ENCODE assay signal across 9 cellular contexts in genomic region chr12:113467154-113467513, GRCh38. TPM values are rescaled to one million over a fixed set of nuclear protein-coding genes. Genes with fewer than 3 reads are reported as not detected.
DNase-seq lines count a peak whose midpoint lies in the region; ATAC-seq and TF ChIP-seq lines count a peak whose summit lies in the region.
"Had no signal": no experiment of that assay in that cellular context is flagged by ENCODE, and none has a peak within 500 bp of the region (broad histone marks: within the 10 kb centered on the region; RNA-seq: fewer than 3 reads in every experiment).

No MANE protein-coding gene starts in this region.

- no peaks in the 10 kb centered on the region for H3K36me3 ChIP-seq in CD4-positive, alpha-beta memory T cell (ENCODE audit: insufficient read depth, low read length)
- H3K36me3 ChIP-seq in HUES64 (ENCODE audit: insufficient read depth, low read length): peaks cover 4% of the 10 kb centered on the region; the same call in 1 of the 2 replicates

- no peaks in the 10 kb centered on the region for H3K9me3 ChIP-seq in CD4-positive, alpha-beta memory T cell (ENCODE audit: control insufficient read depth in 1 of 2, low read length in 2 of 2)
- no peaks in the 10 kb centered on the region for H3K9me3 ChIP-seq in HUES64 (ENCODE audit: insufficient read depth, low read depth, low read length)

- peaks cover 40% of the 10 kb centered on the region for H3K27me3 ChIP-seq in CD4-positive, alpha-beta memory T cell (ENCODE audit: insufficient read depth, low read length)
- H3K27me3 ChIP-seq in HUES64 (ENCODE audit: insufficient read depth, low read length): peaks cover 100% of the 10 kb centered on the region

- H3K27me3 Mint-ChIP-seq in CD4-positive, alpha-beta memory T cell: peaks cover 45 to 50% of the 10 kb centered on the region in 2 donors
- peaks cover 97% of the 10 kb centered on the region for H3K27me3 Mint-ChIP-seq in neural crest cell (ENCODE audit: low read depth)

- 6% methylated on average over 30 of the region's 30 CpGs for WGBS in HUES64

- no peak overlapping the region for H3K9ac ChIP-seq in HUES64 (ENCODE audit: low read depth, low read length)

- H3K4me1 Mint-ChIP-seq in CD4-positive, alpha-beta memory T cell: peaks cover 15 to 39% (median 25%) of the 10 kb centered on the region in 4 donors
- peaks cover 21% of the 10 kb centered on the region for H3K4me1 Mint-ChIP-seq in neural crest cell

- DNase-seq in CD4-positive, alpha-beta memory T cell: no peak
- DNase-seq in epithelial cell of esophagus (ENCODE audit: low read depth) (peak; percentile 27), neural crest cell (ENCODE audit: low read depth, low spot score) (no peak), HuH-7.5 (ENCODE audit: low spot score) (no peak)
- DNase-seq: stimulated activated CD4-positive, alpha-beta T cell treated with anti-CD3 and anti-CD28 coated beads, Interleukin-4, amount 100 ng/mL, for 1 hour had no signal

- no peak for ATAC-seq in GM21529 (IDR thresholded peaks at IDR 0.05; ENCODE audit: unreplicated experiment)
- ATAC-seq in GM21381 (IDR thresholded peaks at IDR 0.05; ENCODE audit: unreplicated experiment): no peak
- no peak for ATAC-seq in HG03025 (IDR thresholded peaks at IDR 0.05; ENCODE audit: low FRiP score, unreplicated experiment)

- H3K36me3 Mint-ChIP-seq in CD4-positive, alpha-beta memory T cell: peaks cover 0 to 2% of the 10 kb centered on the region in 2 donors
- H3K36me3 Mint-ChIP-seq in neural crest cell (ENCODE audit: low read depth): peaks cover 3% of the 10 kb centered on the region

- intact Hi-C loops in CD4-positive, alpha-beta memory T cell (cut with micrococcal nuclease): no loop called here

- CTCF ChIA-PET in CD4-positive, alpha-beta memory T cell (lab: Charles Lee; ENCODE audit: partially characterized antibody): no interaction called here

- TF ChIP-seq CTCF in epithelial cell of esophagus (IDR thresholded peaks at IDR 0.05; ENCODE audit: insufficient read depth, low read depth, low read length, missing control alignments) (no peak), neural crest cell (conservative IDR thresholded peaks at IDR 0.05) (no peak)

- H3K27ac Mint-ChIP-seq in CD4-positive, alpha-beta memory T cell: no peak overlapping the region
- no peak overlapping the region for H3K27ac Mint-ChIP-seq in neural crest cell (ENCODE audit: unreplicated experiment)

- peaks cover 0 to 5% (median 0%) of the 10 kb centered on the region in 8 donors for H3K9me3 Mint-ChIP-seq in CD4-positive, alpha-beta memory T cell
- no peaks in the 10 kb centered on the region for H3K9me3 Mint-ChIP-seq in neural crest cell

- H3K4me3 Mint-ChIP-seq in CD4-positive, alpha-beta memory T cell: peak overlapping the region in 6 of 8 donors; percentile 15 to 61 (median 51)
- H3K4me3 Mint-ChIP-seq in neural crest cell: peak overlapping the region; percentile 38

- POLR2A ChIA-PET in CD4-positive, alpha-beta memory T cell (lab: Charles Lee; ENCODE audit: partially characterized antibody): no interaction called here

- peaks cover 36% of the 10 kb centered on the region for H3K4me1 ChIP-seq in CD4-positive, alpha-beta memory T cell (ENCODE audit: insufficient read depth, low read length)
- peaks cover 33% of the 10 kb centered on the region for H3K4me1 ChIP-seq in HUES64 (ENCODE audit: insufficient read depth, low read length)

- H3K27ac ChIP-seq in CD4-positive, alpha-beta memory T cell (ENCODE audit: low read depth, low read length): no peak overlapping the region
- H3K27ac ChIP-seq in HUES64 (ENCODE audit: low read depth, low read length): no peak overlapping the region

- no peak overlapping the region for H3K4me3 ChIP-seq in CD4-positive, alpha-beta memory T cell (ENCODE audit: low read length in 2 of 2)
- H3K4me3 ChIP-seq in HUES64 (ENCODE audit: low read length): peak overlapping the region; percentile 64
- H3K4me3 ChIP-seq in epithelial cell of esophagus (ENCODE audit: low read length): peak overlapping the region; percentile 61

RNA-seq across cellular contexts. Expression of gene LHX5, which starts 4.5 kb away (rescaled TPM):
- total RNA-seq in CD4-positive, alpha-beta memory T cell: not detected
- not detected for polyA plus RNA-seq in CD4-positive, alpha-beta memory T cell
- polyA plus RNA-seq in HUES64 (2013, experiment 1 of 2): 3.0 TPM
- 4.6 TPM for polyA plus RNA-seq in HUES64 (2013, experiment 2 of 2)
- 1.5 and 1.8 TPM in 2 replicates for total RNA-seq in neural crest cell

RNA-seq across cellular contexts. Expression of gene SDSL, which starts 45.0 kb away (rescaled TPM):
- total RNA-seq in CD4-positive, alpha-beta memory T cell: 1 to 10 TPM in 1 of 2 experiments, under 1 TPM in 1; 0.67 to 1.1 TPM
- polyA plus RNA-seq in CD4-positive, alpha-beta memory T cell: not detected
- 1.9 TPM for polyA plus RNA-seq in HUES64 (2013, experiment 1 of 2)
- 2.8 TPM for polyA plus RNA-seq in HUES64 (2013, experiment 2 of 2)
- 1.5 and 3.3 TPM in 2 replicates for total RNA-seq in neural crest cell

Comparison
In these comparisons a context has a peak if more than half of its experiments do, and no peak if none do; other contexts are left out.
1. H3K4me3 ChIP-seq: peak in HUES64 (single experiment) and epithelial cell of esophagus (single experiment); none in CD4-positive, alpha-beta memory T cell (0 of 2).